ENCODE assay signal across 13 cellular contexts in the genomic region with DNA sequence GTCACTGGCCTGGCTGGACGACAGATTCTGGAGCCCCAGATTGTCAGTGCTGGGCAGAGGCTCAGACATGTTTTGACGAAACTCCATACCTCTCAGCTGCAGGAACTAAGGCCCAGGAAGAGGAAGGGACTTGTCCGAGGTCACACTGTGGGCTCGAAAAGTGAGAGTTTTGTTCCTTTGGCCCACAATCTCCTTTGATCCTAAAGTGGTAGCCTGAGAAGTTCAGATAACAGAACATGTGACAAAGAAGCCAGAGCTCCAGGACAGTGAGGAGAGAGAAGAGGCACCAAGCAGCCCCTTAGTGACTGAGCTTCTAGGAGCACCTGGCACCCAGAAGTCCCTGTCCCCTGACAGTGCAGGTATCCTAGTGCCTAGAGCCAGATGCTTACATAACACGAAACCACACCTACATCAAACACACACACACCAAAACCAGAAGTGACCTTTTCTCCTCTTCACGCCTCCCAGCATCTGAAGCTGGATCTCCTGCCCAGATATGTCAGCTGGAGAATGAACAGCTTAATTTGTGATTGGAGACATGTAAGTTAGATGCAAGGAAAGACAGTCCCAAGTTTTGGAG.
A peak's percentile ranks its signal among the peaks of the same experiment; 100 is the strongest.
DNase-seq lines count a peak whose midpoint lies in the region; ATAC-seq and TF ChIP-seq lines count a peak whose summit lies in the region.
"Had no signal": no experiment of that assay in that cellular context is flagged by ENCODE, and none has a peak within 500 bp of the region (broad histone marks: within the 10 kb centered on the region; RNA-seq: fewer than 3 reads in every experiment).

No MANE protein-coding gene starts in this region.

- H3K4me3 ChIP-seq in SJSA1 (no peak overlapping the region), fibroblast of the aortic adventitia (ENCODE audit: low read depth, low read length) (no peak overlapping the region), skeletal muscle satellite cell (ENCODE audit: low read length) (no peak overlapping the region)
- H3K4me3 ChIP-seq: neural progenitor cell had no signal

- TF ChIP-seq CTCF in fibroblast of the aortic adventitia (IDR thresholded peaks at IDR 0.05; ENCODE audit: insufficient read depth, low read length) = no peak

- H3K27ac ChIP-seq in SJSA1 = peak overlapping the region; percentile 99
- H3K27ac ChIP-seq: neural progenitor cell had no signal

- H3K4me2 ChIP-seq in skeletal muscle satellite cell (ENCODE audit: low read length) = no peak overlapping the region
- H3K4me2 ChIP-seq: neural progenitor cell had no signal

- DNase-seq in SJSA1 (ENCODE audit: low read depth in 1 of 2, low spot score in 2 of 2) = no peak
- DNase-seq in fibroblast of the aortic adventitia (ENCODE audit: low read depth) = peak; percentile 25
- DNase-seq in AG20443 (ENCODE audit: low spot score) = no peak
- DNase-seq in NCI-H1694 (lab: John Stamatoyannopoulos, UW) = no peak
- DNase-seq in islet precursor cell = no peak
- DNase-seq: activated CD4-positive, alpha-beta T cell treated with anti-CD3 and anti-CD28 coated beads for 1 hour; effector CD4-positive, alpha-beta T cell; head of caudate nucleus; MM.1S had no signal

- no peaks in the 10 kb centered on the region for H3K9me3 ChIP-seq in SJSA1 (replicated peaks)
- H3K9me3 ChIP-seq in skeletal muscle satellite cell (replicated peaks; ENCODE audit: low read length) = no peaks in the 10 kb centered on the region

- H3K36me3 ChIP-seq in SJSA1 = no peaks in the 10 kb centered on the region
- H3K36me3 ChIP-seq in skeletal muscle satellite cell (ENCODE audit: insufficient read depth, low read length) = no peaks in the 10 kb centered on the region
- H3K36me3 ChIP-seq: neural progenitor cell had no signal

- peak overlapping the region; percentile 61 for H3K9ac ChIP-seq in skeletal muscle satellite cell (ENCODE audit: low read depth, low read length)
- H3K9ac ChIP-seq: neural progenitor cell had no signal

- no peaks in the 10 kb centered on the region for H3K27me3 ChIP-seq in SJSA1 (replicated peaks)
- H3K27me3 ChIP-seq in skeletal muscle satellite cell (ENCODE audit: control insufficient read depth, insufficient read depth, low read length) = no peaks in the 10 kb centered on the region
- H3K27me3 ChIP-seq: neural progenitor cell had no signal

- ATAC-seq in GM18868 (IDR thresholded peaks at IDR 0.05; ENCODE audit: unreplicated experiment) = peak; percentile 40
- ATAC-seq in GM18861 (IDR thresholded peaks at IDR 0.05; ENCODE audit: unreplicated experiment) = no peak

- H3K4me1 ChIP-seq in SJSA1 (replicated peaks) = peaks cover 56% of the 10 kb centered on the region
- H3K4me1 ChIP-seq in skeletal muscle satellite cell (ENCODE audit: control insufficient read depth, insufficient read depth, low read length) = peaks cover 61% of the 10 kb centered on the region
